1 cellular context compared by ENCODE assay signal in the genomic region with DNA sequence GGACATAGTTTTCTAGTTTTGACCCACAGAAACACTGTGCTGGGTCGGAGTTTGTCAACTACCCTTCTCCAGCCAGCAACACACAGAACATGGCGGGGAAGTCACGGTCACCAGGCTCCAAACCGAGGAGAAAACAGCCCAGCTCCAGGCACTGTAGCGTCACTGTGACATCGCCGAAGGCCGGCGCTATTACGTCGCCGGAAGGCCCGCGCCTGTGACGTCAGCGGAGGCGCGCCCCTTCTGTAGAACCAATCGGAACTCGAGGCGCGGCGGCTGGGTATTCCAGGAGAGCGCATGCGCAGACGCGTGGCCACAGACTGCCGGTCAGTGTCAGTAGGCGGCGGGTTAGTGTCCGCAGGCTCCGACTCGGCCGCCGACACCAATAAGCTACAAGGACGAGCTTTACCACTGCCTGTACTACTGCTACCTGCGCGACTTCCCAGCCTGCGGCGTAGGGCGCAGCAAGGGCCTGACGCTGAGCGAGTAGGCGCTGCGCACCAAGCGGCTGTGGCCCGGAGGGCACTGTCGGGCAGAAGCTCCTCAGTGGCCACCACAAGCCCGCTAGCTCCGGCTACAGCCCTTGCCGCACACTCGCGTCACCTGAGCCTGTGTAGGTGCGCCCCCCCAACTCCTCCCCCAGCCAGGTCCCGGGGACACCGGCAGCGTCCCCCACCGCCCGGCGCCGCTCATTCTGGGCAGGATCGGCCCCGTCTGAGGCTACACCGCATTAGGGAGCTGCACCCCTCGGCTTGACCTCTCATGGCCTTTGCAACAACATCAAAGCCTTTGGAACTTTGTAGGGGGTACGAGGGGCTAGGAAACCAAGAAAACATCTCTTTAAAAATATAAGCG.
TF ChIP-seq lines count a peak whose summit lies in the region.

No MANE protein-coding gene starts in this region.

TF ChIP-seq in K562, 482 proteins besides CTCF, POLR2A, EP300 and RAD21 (continued from another document and continues in another):
- no peak for TF ChIP-seq CEBPG (CRISPR knock-in tag; IDR thresholded peaks at IDR 0.05)
- no peak for TF ChIP-seq CEBPG (tag; conservative IDR thresholded peaks at IDR 0.05 in 1 of 2, IDR thresholded peaks at IDR 0.05 in 1 of 2)
- 0 out of 2 replicates have a peak, but pooled peaks have one; percentile 20 for TF ChIP-seq ZNF41 (CRISPR knock-in tag; conservative IDR thresholded peaks at IDR 0.05)
- no peak for TF ChIP-seq MCM2 (IDR thresholded peaks at IDR 0.05; ENCODE audit: low read depth)
- TF ChIP-seq BACH1 (tag; IDR thresholded peaks at IDR 0.05), result peak; percentile 61; the same call in 1 of the 2 replicates
- TF ChIP-seq, protein P1, sequence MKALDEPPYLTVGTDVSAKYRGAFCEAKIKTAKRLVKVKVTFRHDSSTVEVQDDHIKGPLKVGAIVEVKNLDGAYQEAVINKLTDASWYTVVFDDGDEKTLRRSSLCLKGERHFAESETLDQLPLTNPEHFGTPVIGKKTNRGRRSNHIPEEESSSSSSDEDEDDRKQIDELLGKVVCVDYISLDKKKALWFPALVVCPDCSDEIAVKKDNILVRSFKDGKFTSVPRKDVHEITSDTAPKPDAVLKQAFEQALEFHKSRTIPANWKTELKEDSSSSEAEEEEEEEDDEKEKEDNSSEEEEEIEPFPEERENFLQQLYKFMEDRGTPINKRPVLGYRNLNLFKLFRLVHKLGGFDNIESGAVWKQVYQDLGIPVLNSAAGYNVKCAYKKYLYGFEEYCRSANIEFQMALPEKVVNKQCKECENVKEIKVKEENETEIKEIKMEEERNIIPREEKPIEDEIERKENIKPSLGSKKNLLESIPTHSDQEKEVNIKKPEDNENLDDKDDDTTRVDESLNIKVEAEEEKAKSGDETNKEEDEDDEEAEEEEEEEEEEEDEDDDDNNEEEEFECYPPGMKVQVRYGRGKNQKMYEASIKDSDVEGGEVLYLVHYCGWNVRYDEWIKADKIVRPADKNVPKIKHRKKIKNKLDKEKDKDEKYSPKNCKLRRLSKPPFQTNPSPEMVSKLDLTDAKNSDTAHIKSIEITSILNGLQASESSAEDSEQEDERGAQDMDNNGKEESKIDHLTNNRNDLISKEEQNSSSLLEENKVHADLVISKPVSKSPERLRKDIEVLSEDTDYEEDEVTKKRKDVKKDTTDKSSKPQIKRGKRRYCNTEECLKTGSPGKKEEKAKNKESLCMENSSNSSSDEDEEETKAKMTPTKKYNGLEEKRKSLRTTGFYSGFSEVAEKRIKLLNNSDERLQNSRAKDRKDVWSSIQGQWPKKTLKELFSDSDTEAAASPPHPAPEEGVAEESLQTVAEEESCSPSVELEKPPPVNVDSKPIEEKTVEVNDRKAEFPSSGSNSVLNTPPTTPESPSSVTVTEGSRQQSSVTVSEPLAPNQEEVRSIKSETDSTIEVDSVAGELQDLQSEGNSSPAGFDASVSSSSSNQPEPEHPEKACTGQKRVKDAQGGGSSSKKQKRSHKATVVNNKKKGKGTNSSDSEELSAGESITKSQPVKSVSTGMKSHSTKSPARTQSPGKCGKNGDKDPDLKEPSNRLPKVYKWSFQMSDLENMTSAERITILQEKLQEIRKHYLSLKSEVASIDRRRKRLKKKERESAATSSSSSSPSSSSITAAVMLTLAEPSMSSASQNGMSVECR (CRISPR knock-in tag; IDR thresholded peaks at IDR 0.05), result peak; percentile 46; the same call in 1 of the 2 replicates
- peak; percentile 51; the same call in 1 of the 2 replicates for TF ChIP-seq LEF1 (IDR thresholded peaks at IDR 0.05)
- peak; percentile 33 for TF ChIP-seq SAP30 (IDR thresholded peaks at IDR 0.05; ENCODE audit: borderline replicate concordance, insufficient read depth, low read depth, low read length, poor library complexity, severe bottlenecking)
- TF ChIP-seq, protein P2, sequence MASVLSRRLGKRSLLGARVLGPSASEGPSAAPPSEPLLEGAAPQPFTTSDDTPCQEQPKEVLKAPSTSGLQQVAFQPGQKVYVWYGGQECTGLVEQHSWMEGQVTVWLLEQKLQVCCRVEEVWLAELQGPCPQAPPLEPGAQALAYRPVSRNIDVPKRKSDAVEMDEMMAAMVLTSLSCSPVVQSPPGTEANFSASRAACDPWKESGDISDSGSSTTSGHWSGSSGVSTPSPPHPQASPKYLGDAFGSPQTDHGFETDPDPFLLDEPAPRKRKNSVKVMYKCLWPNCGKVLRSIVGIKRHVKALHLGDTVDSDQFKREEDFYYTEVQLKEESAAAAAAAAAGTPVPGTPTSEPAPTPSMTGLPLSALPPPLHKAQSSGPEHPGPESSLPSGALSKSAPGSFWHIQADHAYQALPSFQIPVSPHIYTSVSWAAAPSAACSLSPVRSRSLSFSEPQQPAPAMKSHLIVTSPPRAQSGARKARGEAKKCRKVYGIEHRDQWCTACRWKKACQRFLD (CRISPR knock-in tag; IDR thresholded peaks at IDR 0.05), result peak; percentile 92
- TF ChIP-seq, protein P3, sequence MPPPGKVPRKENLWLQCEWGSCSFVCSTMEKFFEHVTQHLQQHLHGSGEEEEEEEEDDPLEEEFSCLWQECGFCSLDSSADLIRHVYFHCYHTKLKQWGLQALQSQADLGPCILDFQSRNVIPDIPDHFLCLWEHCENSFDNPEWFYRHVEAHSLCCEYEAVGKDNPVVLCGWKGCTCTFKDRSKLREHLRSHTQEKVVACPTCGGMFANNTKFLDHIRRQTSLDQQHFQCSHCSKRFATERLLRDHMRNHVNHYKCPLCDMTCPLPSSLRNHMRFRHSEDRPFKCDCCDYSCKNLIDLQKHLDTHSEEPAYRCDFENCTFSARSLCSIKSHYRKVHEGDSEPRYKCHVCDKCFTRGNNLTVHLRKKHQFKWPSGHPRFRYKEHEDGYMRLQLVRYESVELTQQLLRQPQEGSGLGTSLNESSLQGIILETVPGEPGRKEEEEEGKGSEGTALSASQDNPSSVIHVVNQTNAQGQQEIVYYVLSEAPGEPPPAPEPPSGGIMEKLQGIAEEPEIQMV (tag; conservative IDR thresholded peaks at IDR 0.05; ENCODE audit: low read depth), result no peak
- no peak for TF ChIP-seq DNMT1 (IDR thresholded peaks at IDR 0.05)
- TF ChIP-seq TOE1 (IDR thresholded peaks at IDR 0.05; ENCODE audit: borderline replicate concordance), result no peak
- no peak for TF ChIP-seq TOE1 (CRISPR knock-in tag; IDR thresholded peaks at IDR 0.05; ENCODE audit: borderline replicate concordance, low read depth)
- TF ChIP-seq FOXA3 (CRISPR knock-in tag; conservative IDR thresholded peaks at IDR 0.05 in 1 of 2, IDR thresholded peaks at IDR 0.05 in 1 of 2), result 0 out of 4 replicates have a peak, but pooled peaks of 1 of the 2 experiments have one; percentile 71
- TF ChIP-seq ZC3H11A (IDR thresholded peaks at IDR 0.05; ENCODE audit: low read depth, low read length), result peak; percentile 84
- peak; percentile 75 for TF ChIP-seq RNF2 (IDR thresholded peaks at IDR 0.05)
- peak; percentile 18; the same call in 1 of the 2 replicates for TF ChIP-seq NR2C2 (CRISPR knock-in tag; IDR thresholded peaks at IDR 0.05)
- peak; percentile 81 for TF ChIP-seq NR2C2 (tag; IDR thresholded peaks at IDR 0.05)
- peak; percentile 82 for TF ChIP-seq SP1 (CRISPR knock-in tag; IDR thresholded peaks at IDR 0.05)
- no peak for TF ChIP-seq HDAC3 (IDR thresholded peaks at IDR 0.05; ENCODE audit: borderline replicate concordance, partially characterized antibody)
- peak; percentile 65 for TF ChIP-seq HCFC1 (IDR thresholded peaks at IDR 0.05; ENCODE audit: low read depth, low read length)
- no peak for TF ChIP-seq ZNF717 (CRISPR knock-in tag; IDR thresholded peaks at IDR 0.05)
- TF ChIP-seq GATA2 (CRISPR knock-in tag; IDR thresholded peaks at IDR 0.05), result no peak
- peak in 1 of 2 experiments; percentile 57; a peak in 2 of 3 replicates for TF ChIP-seq CBX3 (IDR thresholded peaks at IDR 0.05; ENCODE audit: borderline replicate concordance in 1 of 2, low read length in 2 of 2)
- peak in 1 of 2 experiments; percentile 73; a peak in 2 of 4 replicates for TF ChIP-seq RCOR1 (IDR thresholded peaks at IDR 0.05; ENCODE audit: borderline replicate concordance in 1 of 2, low read depth in 2 of 2, low read length in 2 of 2)
- TF ChIP-seq, protein P4, sequence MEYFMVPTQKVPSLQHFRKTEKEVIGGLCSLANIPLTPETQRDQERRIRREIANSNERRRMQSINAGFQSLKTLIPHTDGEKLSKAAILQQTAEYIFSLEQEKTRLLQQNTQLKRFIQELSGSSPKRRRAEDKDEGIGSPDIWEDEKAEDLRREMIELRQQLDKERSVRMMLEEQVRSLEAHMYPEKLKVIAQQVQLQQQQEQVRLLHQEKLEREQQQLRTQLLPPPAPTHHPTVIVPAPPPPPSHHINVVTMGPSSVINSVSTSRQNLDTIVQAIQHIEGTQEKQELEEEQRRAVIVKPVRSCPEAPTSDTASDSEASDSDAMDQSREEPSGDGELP (CRISPR knock-in tag; IDR thresholded peaks at IDR 0.05; ENCODE audit: borderline replicate concordance), result peak; percentile 88; the same call in 1 of the 2 replicates
- TF ChIP-seq ZNF561 (CRISPR knock-in tag; conservative IDR thresholded peaks at IDR 0.05), result no peak
- TF ChIP-seq ZNF212 (CRISPR knock-in tag; IDR thresholded peaks at IDR 0.05), result no peak
- no peak for TF ChIP-seq ETV6 (IDR thresholded peaks at IDR 0.05; ENCODE audit: borderline replicate concordance in 1 of 2, low read depth in 2 of 2, low read length in 1 of 2)
- TF ChIP-seq ETV6 (CRISPR knock-in tag; IDR thresholded peaks at IDR 0.05; ENCODE audit: borderline replicate concordance), result no peak
- no peak for TF ChIP-seq ARID1B (IDR thresholded peaks at IDR 0.05)
- no peak for TF ChIP-seq CBX2 (IDR thresholded peaks at IDR 0.05; ENCODE audit: insufficient read depth, low read length, poor library complexity, severe bottlenecking)
- TF ChIP-seq, protein P5, sequence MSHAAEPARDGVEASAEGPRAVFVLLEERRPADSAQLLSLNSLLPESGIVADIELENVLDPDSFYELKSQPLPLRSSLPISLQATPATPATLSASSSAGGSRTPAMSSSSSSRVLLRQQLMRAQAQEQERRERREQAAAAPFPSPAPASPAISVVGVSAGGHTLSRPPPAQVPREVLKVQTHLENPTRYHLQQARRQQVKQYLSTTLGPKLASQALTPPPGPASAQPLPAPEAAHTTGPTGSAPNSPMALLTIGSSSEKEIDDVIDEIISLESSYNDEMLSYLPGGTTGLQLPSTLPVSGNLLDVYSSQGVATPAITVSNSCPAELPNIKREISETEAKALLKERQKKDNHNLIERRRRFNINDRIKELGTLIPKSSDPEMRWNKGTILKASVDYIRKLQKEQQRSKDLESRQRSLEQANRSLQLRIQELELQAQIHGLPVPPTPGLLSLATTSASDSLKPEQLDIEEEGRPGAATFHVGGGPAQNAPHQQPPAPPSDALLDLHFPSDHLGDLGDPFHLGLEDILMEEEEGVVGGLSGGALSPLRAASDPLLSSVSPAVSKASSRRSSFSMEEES (CRISPR knock-in tag; IDR thresholded peaks at IDR 0.05), result no peak
- TF ChIP-seq FIP1L1 (IDR thresholded peaks at IDR 0.05; ENCODE audit: low read depth, low read length, poor library complexity, severe bottlenecking), result peak; percentile 37
- TF ChIP-seq KAT8 (IDR thresholded peaks at IDR 0.05; ENCODE audit: low read depth), result no peak
- TF ChIP-seq MAZ (CRISPR knock-in tag; conservative IDR thresholded peaks at IDR 0.05 in 1 of 2, IDR thresholded peaks at IDR 0.05 in 1 of 2), result peak in 1 of 2 experiments; percentile 57; a peak in 2 of 4 replicates
- TF ChIP-seq, protein P6, sequence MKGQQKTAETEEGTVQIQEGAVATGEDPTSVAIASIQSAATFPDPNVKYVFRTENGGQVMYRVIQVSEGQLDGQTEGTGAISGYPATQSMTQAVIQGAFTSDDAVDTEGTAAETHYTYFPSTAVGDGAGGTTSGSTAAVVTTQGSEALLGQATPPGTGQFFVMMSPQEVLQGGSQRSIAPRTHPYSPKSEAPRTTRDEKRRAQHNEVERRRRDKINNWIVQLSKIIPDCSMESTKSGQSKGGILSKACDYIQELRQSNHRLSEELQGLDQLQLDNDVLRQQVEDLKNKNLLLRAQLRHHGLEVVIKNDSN (CRISPR knock-in tag; IDR thresholded peaks at IDR 0.05), result peak; percentile 54
- TF ChIP-seq, protein P7, sequence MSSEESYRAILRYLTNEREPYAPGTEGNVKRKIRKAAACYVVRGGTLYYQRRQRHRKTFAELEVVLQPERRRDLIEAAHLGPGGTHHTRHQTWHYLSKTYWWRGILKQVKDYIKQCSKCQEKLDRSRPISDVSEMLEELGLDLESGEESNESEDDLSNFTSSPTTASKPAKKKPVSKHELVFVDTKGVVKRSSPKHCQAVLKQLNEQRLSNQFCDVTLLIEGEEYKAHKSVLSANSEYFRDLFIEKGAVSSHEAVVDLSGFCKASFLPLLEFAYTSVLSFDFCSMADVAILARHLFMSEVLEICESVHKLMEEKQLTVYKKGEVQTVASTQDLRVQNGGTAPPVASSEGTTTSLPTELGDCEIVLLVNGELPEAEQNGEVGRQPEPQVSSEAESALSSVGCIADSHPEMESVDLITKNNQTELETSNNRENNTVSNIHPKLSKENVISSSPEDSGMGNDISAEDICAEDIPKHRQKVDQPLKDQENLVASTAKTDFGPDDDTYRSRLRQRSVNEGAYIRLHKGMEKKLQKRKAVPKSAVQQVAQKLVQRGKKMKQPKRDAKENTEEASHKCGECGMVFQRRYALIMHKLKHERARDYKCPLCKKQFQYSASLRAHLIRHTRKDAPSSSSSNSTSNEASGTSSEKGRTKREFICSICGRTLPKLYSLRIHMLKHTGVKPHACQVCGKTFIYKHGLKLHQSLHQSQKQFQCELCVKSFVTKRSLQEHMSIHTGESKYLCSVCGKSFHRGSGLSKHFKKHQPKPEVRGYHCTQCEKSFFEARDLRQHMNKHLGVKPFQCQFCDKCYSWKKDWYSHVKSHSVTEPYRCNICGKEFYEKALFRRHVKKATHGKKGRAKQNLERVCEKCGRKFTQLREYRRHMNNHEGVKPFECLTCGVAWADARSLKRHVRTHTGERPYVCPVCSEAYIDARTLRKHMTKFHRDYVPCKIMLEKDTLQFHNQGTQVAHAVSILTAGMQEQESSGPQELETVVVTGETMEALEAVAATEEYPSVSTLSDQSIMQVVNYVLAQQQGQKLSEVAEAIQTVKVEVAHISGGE (CRISPR knock-in tag; IDR thresholded peaks at IDR 0.05), result peak in 1 of 3 experiments; percentile 79; a peak in 2 of 6 replicates
- TF ChIP-seq NCOA1 (IDR thresholded peaks at IDR 0.05; ENCODE audit: low read depth), result peak; percentile 99
- no peak for TF ChIP-seq ZNF75A (CRISPR knock-in tag; IDR thresholded peaks at IDR 0.05)
- TF ChIP-seq, protein P8, sequence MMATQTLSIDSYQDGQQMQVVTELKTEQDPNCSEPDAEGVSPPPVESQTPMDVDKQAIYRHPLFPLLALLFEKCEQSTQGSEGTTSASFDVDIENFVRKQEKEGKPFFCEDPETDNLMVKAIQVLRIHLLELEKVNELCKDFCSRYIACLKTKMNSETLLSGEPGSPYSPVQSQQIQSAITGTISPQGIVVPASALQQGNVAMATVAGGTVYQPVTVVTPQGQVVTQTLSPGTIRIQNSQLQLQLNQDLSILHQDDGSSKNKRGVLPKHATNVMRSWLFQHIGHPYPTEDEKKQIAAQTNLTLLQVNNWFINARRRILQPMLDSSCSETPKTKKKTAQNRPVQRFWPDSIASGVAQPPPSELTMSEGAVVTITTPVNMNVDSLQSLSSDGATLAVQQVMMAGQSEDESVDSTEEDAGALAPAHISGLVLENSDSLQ (IDR thresholded peaks at IDR 0.05), result peak; percentile 74
- TF ChIP-seq EHMT2 (IDR thresholded peaks at IDR 0.05), result 0 out of 2 replicates have a peak, but pooled peaks have one; percentile 22
- TF ChIP-seq ZBTB1 (CRISPR knock-in tag; IDR thresholded peaks at IDR 0.05; ENCODE audit: borderline replicate concordance, low read depth), result peak; percentile 64; the same call in 1 of the 2 replicates
- 0 out of 2 replicates have a peak, but pooled peaks have one; percentile 5 for TF ChIP-seq CC2D1A (IDR thresholded peaks at IDR 0.05)
- no peak for TF ChIP-seq ZNF134 (CRISPR knock-in tag; conservative IDR thresholded peaks at IDR 0.05)
- peak; percentile 94 for TF ChIP-seq POLR2G (IDR thresholded peaks at IDR 0.05; ENCODE audit: low read depth, low read length)
